In the genomic region with DNA sequence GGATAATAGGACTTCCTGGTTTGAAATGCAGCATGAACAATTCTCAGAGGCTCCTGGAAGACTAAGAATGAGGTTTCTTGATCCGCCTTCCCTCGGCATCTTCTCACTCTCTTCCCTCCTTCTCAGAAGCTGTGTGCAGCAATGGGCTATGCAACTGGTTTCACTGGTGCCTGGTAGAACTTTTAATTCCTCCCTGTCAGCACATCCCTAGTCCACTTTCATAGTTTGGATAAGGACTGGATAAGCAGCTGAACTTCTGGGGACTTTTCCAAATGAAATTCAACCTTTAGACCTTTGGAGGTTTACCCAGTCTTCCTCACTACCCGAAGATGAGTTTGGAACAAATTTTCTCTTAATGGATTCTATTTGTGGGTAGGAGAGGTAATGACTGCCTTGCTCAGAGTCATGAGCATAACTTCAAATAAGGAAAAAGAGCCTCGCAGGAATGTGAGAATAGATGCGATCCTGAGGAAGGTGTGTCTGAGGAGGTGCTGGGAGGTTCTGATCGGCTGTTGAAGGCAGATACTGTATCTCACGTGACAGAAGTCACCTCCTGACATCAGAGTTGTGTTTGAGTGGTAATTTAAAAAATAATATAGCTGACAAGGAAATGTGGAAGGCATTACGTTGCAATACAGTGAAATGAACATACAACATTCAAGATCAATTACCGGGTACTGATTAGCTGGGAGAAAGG, we compare ENCODE assay signal across 25 cellular contexts. TPM values are rescaled to one million over a fixed set of nuclear protein-coding genes. Genes with fewer than 3 reads are reported as not detected.
"Had no signal": no experiment of that assay in that cellular context is flagged by ENCODE, and none has a peak within 500 bp of the region (broad histone marks: within the 10 kb centered on the region; RNA-seq: fewer than 3 reads in every experiment).

No MANE protein-coding gene starts in this region.

- ATAC-seq: foreskin keratinocyte; left lung; naive thymus-derived CD4-positive, alpha-beta T cell; psoas muscle; stimulated activated naive B cell treated with anti-CD40 and anti-IgM and Interleukin-4, amounts not matched to agents 10 μg/mL and 1 μg/mL and 100 μg/mL, for 72 hours; stimulated activated naive CD8-positive, alpha-beta T cell treated with anti-CD3 and anti-CD28 coated beads, Interleukin-15, amount 100 ng/mL, for 72 hours had no signal

- DNase-seq: cerebellar nuclear complex; foreskin keratinocyte; head of caudate nucleus; hypothalamus; kidney glomerular epithelial cell; left lung; mesenchymal stem cell; naive thymus-derived CD4-positive, alpha-beta T cell; psoas muscle; retina; sigmoid colon; stimulated activated CD4-positive, alpha-beta T cell treated with anti-CD3 and anti-CD28 coated beads, Interleukin-2, amount 100 ng/mL, for 24 hours; stimulated activated CD4-positive, alpha-beta T cell treated with anti-CD3 and anti-CD28 coated beads, Interleukin-4, amount 100 ng/mL, for 4 hours; stimulated activated naive B cell treated with anti-CD40 and anti-IgM and Interleukin-4, amounts not matched to agents 10 μg/mL and 1 μg/mL and 100 μg/mL, for 72 hours; stimulated activated naive CD8-positive, alpha-beta T cell treated with anti-CD3 and anti-CD28 coated beads, Interleukin-15, amount 100 ng/mL, for 72 hours; substantia nigra; transverse colon had no signal

- H3K36me3 ChIP-seq: left lung, neutrophil, thoracic aorta, transverse colon had no signal

- H3K27me3 ChIP-seq: foreskin keratinocyte, sigmoid colon, transverse colon had no signal

- H3K4me3 ChIP-seq: left lung, lung, psoas muscle, sigmoid colon, skin epidermis, thoracic aorta, transverse colon had no signal

- FAIRE-seq: colon, islet of Langerhans had no signal

- H3K4me1 ChIP-seq: foreskin keratinocyte, left lung, psoas muscle had no signal

- H3K27ac ChIP-seq: foreskin keratinocyte, left lung, neutrophil, psoas muscle, skin epidermis, thoracic aorta, transverse colon had no signal

- H3K9me3 ChIP-seq: left lung, neutrophil, psoas muscle, sigmoid colon, thoracic aorta, transverse colon had no signal

RNA-seq across cellular contexts. Expression of gene HAND2, which starts 56.0 kb away (rescaled TPM):
- total RNA-seq: epithelial cell of proximal tubule; foreskin keratinocyte; left lung; naive thymus-derived CD4-positive, alpha-beta T cell had no signal
- polyA plus RNA-seq: foreskin keratinocyte; naive thymus-derived CD4-positive, alpha-beta T cell; neural cell had no signal
